Comparison of ENCODE assay signal across 30 cellular contexts in the genomic region with DNA sequence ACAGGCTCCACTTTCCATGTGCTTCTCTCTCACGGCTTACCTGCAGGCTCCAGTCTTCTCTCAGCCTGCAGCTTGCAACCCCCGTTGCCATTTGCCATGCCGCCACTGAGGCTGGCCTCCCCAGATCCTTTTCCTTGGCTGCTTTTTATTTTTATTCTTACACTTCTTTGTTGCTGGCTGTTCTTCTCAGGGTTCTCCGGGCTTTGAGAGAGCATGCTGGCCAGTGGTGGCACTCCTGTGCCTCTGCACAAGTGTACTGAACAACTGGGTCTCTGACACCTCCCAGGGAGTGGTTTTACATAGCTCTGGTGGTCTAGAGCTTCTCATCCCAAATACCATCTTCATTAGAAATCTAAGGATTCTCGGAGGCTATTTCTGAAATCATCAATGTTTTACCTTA.
"Had no signal": no experiment of that assay in that cellular context is flagged by ENCODE, and none has a peak within 500 bp of the region (broad histone marks: within the 10 kb centered on the region; RNA-seq: fewer than 3 reads in every experiment).

No MANE protein-coding gene starts in this region.

- ATAC-seq: activated CD8-positive, alpha-beta T cell treated with anti-CD3 and anti-CD28 coated beads for 36 hours; activated naive CD8-positive, alpha-beta T cell treated with anti-CD3 and anti-CD28 coated beads, Interleukin-2, amount 50 U/mL, for 24 hours; activated T-cell treated with anti-CD3 and anti-CD28 coated beads, Interleukin-2, amount 50 U/mL, for 4 hours; activated T-cell treated with anti-CD3 and anti-CD28 coated beads, Interleukin-2, amount 50 U/mL, for 72 hours; activated T-helper 17 cell treated with anti-CD3 and anti-CD28 coated beads, Interleukin-2, amount 50 U/mL, for 72 hours had no signal

- H3K27me3 ChIP-seq: ascending aorta had no signal

- H3K36me3 ChIP-seq: ascending aorta, cardiac muscle cell had no signal

- H3K9me3 ChIP-seq: ascending aorta had no signal

- H3K27ac ChIP-seq: ascending aorta, cardiac muscle cell, VCaP had no signal

- H3K4me3 ChIP-seq: ascending aorta, cardiac muscle cell had no signal

- DNase-seq: activated B cell treated with CpG ODN at 0.5 μM for 24 hours; activated CD4-positive, alpha-beta memory T cell treated with anti-CD3 and anti-CD28 coated beads for 36 hours; activated CD4-positive, alpha-beta T cell treated with anti-CD3 and anti-CD28 coated beads for 4 hours; activated CD4-positive, alpha-beta T cell treated with anti-CD3 and anti-CD28 coated beads, Interleukin-2, amount 10 ng/mL, durations not matched to agents 24 days and 14 days; activated CD4-positive, alpha-beta T cell treated with anti-CD3 and anti-CD28 coated beads, Interleukin-2, amount 50 U/mL, for 1 hour; activated CD4-positive, alpha-beta T cell treated with anti-CD3 and anti-CD28 coated beads, Interleukin-2, amount 50 U/mL, for 4 hours; activated CD4-positive, CD25-positive, alpha-beta regulatory T cell treated with anti-CD3 and anti-CD28 coated beads, Interleukin-2, amount 50 U/mL, for 72 hours; activated CD8-positive, alpha-beta memory T cell treated with anti-CD3 and anti-CD28 coated beads, Interleukin-2, amount 50 U/mL, for 4 hours; activated CD8-positive, alpha-beta T cell treated with anti-CD3 and anti-CD28 coated beads for 36 hours; activated effector memory CD4-positive, alpha-beta T cell treated with anti-CD3 and anti-CD28 coated beads, Interleukin-2, amount 50 U/mL, for 16 hours; activated gamma-delta T cell treated with Interleukin-2 at 50 U/mL for 16 hours; activated naive CD4-positive, alpha-beta T cell; activated naive CD4-positive, alpha-beta T cell treated with anti-CD3 and anti-CD28 coated beads for 36 hours; activated naive CD8-positive, alpha-beta T cell treated with anti-CD3 and anti-CD28 coated beads, Interleukin-2, amount 10 ng/mL, durations not matched to agents 7 days and 5 days; activated naive CD8-positive, alpha-beta T cell treated with anti-CD3 and anti-CD28 coated beads, Interleukin-2, amount 50 U/mL, for 24 hours; activated T-cell treated with anti-CD3 and anti-CD28 coated beads for 4 hours; activated T-cell treated with anti-CD3 and anti-CD28 coated beads, Interleukin-2, amount 50 U/mL, for 1 hour; activated T-cell treated with anti-CD3 and anti-CD28 coated beads, Interleukin-2, amount 50 U/mL, for 4 hours; activated T-cell treated with anti-CD3 and anti-CD28 coated beads, Interleukin-2, amount 50 U/mL, for 72 hours; amygdala; anterior cingulate cortex; caudate nucleus; cerebellar nuclear complex; T-helper 1 cell; T-helper 2 cell; T-helper 9 cell had no signal
